2 cellular contexts compared by ENCODE assay signal in the genomic region with DNA sequence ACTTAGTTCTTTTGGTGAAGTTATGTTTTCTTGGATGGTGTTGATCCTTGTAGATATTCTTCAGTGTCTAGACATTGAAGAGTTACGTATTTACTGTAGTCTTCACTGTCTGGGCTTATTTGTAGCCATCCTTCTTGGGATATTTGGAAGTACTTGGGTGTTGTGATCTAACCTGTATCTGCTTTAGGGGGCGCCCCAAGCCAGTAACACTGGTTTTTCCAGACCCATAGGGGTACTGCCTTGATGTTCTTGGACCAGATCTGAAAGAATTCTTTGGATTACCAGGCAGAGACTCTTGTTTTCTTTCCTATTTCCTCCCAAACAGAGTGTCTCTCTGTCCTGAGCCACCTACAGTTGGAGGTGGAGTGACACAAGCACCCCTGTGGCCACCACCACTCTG.
TF ChIP-seq lines count a peak whose summit lies in the region.

No MANE protein-coding gene starts in this region.

TF ChIP-seq in GM23338, 12 proteins besides CTCF, POLR2A, EP300 and RAD21:
- TF ChIP-seq STAT1 (IDR thresholded peaks at IDR 0.05; ENCODE audit: unreplicated experiment): no peak
- TF ChIP-seq ZNF331 (CRISPR knock-in tag; IDR thresholded peaks at IDR 0.05; ENCODE audit: low read depth): no peak
- TF ChIP-seq, protein P1, sequence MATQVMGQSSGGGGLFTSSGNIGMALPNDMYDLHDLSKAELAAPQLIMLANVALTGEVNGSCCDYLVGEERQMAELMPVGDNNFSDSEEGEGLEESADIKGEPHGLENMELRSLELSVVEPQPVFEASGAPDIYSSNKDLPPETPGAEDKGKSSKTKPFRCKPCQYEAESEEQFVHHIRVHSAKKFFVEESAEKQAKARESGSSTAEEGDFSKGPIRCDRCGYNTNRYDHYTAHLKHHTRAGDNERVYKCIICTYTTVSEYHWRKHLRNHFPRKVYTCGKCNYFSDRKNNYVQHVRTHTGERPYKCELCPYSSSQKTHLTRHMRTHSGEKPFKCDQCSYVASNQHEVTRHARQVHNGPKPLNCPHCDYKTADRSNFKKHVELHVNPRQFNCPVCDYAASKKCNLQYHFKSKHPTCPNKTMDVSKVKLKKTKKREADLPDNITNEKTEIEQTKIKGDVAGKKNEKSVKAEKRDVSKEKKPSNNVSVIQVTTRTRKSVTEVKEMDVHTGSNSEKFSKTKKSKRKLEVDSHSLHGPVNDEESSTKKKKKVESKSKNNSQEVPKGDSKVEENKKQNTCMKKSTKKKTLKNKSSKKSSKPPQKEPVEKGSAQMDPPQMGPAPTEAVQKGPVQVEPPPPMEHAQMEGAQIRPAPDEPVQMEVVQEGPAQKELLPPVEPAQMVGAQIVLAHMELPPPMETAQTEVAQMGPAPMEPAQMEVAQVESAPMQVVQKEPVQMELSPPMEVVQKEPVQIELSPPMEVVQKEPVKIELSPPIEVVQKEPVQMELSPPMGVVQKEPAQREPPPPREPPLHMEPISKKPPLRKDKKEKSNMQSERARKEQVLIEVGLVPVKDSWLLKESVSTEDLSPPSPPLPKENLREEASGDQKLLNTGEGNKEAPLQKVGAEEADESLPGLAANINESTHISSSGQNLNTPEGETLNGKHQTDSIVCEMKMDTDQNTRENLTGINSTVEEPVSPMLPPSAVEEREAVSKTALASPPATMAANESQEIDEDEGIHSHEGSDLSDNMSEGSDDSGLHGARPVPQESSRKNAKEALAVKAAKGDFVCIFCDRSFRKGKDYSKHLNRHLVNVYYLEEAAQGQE (IDR thresholded peaks at IDR 0.05; ENCODE audit: unreplicated experiment): no peak
- no peak for TF ChIP-seq JUNB (IDR thresholded peaks at IDR 0.05; ENCODE audit: unreplicated experiment)
- TF ChIP-seq CREB1 (CRISPR knock-in tag; IDR thresholded peaks at IDR 0.05; ENCODE audit: low read depth): no peak
- TF ChIP-seq, protein P2, sequence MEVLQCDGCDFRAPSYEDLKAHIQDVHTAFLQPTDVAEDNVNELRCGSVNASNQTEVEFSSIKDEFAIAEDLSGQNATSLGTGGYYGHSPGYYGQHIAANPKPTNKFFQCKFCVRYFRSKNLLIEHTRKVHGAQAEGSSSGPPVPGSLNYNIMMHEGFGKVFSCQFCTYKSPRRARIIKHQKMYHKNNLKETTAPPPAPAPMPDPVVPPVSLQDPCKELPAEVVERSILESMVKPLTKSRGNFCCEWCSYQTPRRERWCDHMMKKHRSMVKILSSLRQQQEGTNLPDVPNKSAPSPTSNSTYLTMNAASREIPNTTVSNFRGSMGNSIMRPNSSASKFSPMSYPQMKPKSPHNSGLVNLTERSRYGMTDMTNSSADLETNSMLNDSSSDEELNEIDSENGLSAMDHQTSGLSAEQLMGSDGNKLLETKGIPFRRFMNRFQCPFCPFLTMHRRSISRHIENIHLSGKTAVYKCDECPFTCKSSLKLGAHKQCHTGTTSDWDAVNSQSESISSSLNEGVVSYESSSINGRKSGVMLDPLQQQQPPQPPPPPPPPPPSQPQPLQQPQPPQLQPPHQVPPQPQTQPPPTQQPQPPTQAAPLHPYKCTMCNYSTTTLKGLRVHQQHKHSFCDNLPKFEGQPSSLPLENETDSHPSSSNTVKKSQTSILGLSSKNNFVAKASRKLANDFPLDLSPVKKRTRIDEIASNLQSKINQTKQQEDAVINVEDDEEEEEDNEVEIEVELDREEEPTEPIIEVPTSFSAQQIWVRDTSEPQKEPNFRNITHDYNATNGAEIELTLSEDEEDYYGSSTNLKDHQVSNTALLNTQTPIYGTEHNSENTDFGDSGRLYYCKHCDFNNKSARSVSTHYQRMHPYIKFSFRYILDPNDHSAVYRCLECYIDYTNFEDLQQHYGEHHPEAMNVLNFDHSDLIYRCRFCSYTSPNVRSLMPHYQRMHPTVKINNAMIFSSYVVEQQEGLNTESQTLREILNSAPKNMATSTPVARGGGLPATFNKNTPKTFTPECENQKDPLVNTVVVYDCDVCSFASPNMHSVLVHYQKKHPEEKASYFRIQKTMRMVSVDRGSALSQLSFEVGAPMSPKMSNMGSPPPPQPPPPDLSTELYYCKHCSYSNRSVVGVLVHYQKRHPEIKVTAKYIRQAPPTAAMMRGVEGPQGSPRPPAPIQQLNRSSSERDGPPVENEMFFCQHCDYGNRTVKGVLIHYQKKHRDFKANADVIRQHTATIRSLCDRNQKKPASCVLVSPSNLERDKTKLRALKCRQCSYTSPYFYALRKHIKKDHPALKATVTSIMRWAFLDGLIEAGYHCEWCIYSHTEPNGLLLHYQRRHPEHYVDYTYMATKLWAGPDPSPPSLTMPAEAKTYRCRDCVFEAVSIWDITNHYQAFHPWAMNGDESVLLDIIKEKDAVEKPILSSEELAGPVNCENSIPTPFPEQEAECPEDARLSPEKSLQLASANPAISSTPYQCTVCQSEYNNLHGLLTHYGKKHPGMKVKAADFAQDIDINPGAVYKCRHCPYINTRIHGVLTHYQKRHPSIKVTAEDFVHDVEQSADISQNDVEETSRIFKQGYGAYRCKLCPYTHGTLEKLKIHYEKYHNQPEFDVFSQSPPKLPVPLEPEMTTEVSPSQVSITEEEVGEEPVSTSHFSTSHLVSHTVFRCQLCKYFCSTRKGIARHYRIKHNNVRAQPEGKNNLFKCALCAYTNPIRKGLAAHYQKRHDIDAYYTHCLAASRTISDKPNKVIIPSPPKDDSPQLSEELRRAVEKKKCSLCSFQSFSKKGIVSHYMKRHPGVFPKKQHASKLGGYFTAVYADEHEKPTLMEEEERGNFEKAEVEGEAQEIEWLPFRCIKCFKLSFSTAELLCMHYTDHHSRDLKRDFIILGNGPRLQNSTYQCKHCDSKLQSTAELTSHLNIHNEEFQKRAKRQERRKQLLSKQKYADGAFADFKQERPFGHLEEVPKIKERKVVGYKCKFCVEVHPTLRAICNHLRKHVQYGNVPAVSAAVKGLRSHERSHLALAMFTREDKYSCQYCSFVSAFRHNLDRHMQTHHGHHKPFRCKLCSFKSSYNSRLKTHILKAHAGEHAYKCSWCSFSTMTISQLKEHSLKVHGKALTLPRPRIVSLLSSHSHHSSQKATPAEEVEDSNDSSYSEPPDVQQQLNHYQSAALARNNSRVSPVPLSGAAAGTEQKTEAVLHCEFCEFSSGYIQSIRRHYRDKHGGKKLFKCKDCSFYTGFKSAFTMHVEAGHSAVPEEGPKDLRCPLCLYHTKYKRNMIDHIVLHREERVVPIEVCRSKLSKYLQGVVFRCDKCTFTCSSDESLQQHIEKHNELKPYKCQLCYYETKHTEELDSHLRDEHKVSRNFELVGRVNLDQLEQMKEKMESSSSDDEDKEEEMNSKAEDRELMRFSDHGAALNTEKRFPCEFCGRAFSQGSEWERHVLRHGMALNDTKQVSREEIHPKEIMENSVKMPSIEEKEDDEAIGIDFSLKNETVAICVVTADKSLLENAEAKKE (CRISPR knock-in tag; IDR thresholded peaks at IDR 0.05): no peak
- TF ChIP-seq POLR2AphosphoS5 (IDR thresholded peaks at IDR 0.05; ENCODE audit: low read depth): no peak
- TF ChIP-seq EZH2phosphoT487 (IDR thresholded peaks at IDR 0.05; ENCODE audit: unreplicated experiment): no peak
- no peak for TF ChIP-seq EZH2 (IDR thresholded peaks at IDR 0.05; ENCODE audit: low read depth, unreplicated experiment)
- no peak for TF ChIP-seq NANOG (IDR thresholded peaks at IDR 0.05; ENCODE audit: borderline replicate concordance)
- TF ChIP-seq ZNF114 (CRISPR knock-in tag; IDR thresholded peaks at IDR 0.05): no peak
TF ChIP-seq in GM23338: peak in this region for 0.

TF ChIP-seq in WTC11, 78 proteins besides CTCF, POLR2A, EP300 and RAD21:
- TF ChIP-seq PRRX2 (CRISPR knock-in tag; IDR thresholded peaks at IDR 0.05) (no peak), NFE2L1 (CRISPR knock-in tag; IDR thresholded peaks at IDR 0.05) (no peak), TP53 (CRISPR knock-in tag; IDR thresholded peaks at IDR 0.05) (no peak), JUN (CRISPR knock-in tag; IDR thresholded peaks at IDR 0.05) (no peak), ZNF671 (CRISPR knock-in tag; IDR thresholded peaks at IDR 0.05) (no peak), SP1 (CRISPR knock-in tag; conservative IDR thresholded peaks at IDR 0.05) (no peak), NFYB (CRISPR knock-in tag; conservative IDR thresholded peaks at IDR 0.05; ENCODE audit: low read depth) (no peak)
- TF ChIP-seq, protein P3, sequence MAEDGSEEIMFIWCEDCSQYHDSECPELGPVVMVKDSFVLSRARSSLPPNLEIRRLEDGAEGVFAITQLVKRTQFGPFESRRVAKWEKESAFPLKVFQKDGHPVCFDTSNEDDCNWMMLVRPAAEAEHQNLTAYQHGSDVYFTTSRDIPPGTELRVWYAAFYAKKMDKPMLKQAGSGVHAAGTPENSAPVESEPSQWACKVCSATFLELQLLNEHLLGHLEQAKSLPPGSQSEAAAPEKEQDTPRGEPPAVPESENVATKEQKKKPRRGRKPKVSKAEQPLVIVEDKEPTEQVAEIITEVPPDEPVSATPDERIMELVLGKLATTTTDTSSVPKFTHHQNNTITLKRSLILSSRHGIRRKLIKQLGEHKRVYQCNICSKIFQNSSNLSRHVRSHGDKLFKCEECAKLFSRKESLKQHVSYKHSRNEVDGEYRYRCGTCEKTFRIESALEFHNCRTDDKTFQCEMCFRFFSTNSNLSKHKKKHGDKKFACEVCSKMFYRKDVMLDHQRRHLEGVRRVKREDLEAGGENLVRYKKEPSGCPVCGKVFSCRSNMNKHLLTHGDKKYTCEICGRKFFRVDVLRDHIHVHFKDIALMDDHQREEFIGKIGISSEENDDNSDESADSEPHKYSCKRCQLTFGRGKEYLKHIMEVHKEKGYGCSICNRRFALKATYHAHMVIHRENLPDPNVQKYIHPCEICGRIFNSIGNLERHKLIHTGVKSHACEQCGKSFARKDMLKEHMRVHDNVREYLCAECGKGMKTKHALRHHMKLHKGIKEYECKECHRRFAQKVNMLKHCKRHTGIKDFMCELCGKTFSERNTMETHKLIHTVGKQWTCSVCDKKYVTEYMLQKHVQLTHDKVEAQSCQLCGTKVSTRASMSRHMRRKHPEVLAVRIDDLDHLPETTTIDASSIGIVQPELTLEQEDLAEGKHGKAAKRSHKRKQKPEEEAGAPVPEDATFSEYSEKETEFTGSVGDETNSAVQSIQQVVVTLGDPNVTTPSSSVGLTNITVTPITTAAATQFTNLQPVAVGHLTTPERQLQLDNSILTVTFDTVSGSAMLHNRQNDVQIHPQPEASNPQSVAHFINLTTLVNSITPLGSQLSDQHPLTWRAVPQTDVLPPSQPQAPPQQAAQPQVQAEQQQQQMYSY (CRISPR knock-in tag; IDR thresholded peaks at IDR 0.05): no peak
- TF ChIP-seq, protein P4, sequence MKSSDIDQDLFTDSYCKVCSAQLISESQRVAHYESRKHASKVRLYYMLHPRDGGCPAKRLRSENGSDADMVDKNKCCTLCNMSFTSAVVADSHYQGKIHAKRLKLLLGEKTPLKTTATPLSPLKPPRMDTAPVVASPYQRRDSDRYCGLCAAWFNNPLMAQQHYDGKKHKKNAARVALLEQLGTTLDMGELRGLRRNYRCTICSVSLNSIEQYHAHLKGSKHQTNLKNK (CRISPR knock-in tag; IDR thresholded peaks at IDR 0.05): no peak
